26 cellular contexts compared by ENCODE assay signal in the genomic region with DNA sequence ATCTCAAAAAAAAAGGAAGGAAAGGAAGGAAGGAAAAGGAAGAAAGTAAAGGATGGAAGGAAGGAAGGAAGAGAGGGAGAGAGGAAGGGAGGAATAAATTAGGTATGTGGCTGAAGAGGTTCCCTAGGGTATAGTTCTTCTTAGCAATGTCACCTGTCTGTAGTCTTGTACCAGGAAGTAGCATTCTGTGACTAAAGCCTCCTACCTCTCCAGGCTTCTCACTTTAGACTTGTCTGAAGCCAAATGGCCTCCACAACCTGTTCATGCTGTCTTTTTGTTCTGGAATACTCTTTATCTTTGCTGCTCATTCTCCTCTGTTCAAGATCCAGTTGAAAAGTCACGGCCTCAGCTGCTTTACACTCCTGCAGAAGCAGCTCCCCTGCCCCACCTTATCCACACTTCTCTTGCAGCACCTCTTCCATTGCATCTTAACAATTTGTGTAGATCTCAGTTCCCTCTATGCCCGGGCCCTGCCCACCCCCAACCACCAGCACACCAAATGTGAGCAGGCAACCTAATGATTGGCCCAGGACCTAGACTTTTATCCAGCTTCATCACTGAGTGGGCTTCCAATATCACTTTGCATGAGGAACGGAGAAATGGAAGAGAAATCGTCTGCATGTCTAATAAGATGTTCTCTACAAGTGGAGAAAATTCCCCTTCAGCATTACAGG. TPM values are rescaled to one million over a fixed set of nuclear protein-coding genes. Genes with fewer than 3 reads are reported as not detected.
DNase-seq lines count a peak whose midpoint lies in the region; ATAC-seq and TF ChIP-seq lines count a peak whose summit lies in the region.
"Had no signal": no experiment of that assay in that cellular context is flagged by ENCODE, and none has a peak within 500 bp of the region (broad histone marks: within the 10 kb centered on the region; RNA-seq: fewer than 3 reads in every experiment).

No MANE protein-coding gene starts in this region.

- H3K27me3 Mint-ChIP-seq in CD4-positive, CD25-positive, alpha-beta regulatory T cell = no peaks in the 10 kb centered on the region
- no peaks in the 10 kb centered on the region for H3K27me3 Mint-ChIP-seq in IgD-negative memory B cell
- no peaks in the 10 kb centered on the region for H3K27me3 Mint-ChIP-seq in activated CD4-positive, alpha-beta T cell treated with anti-CD3 and anti-CD28 coated beads, Interleukin-2, amount 10 ng/mL, durations not matched to agents 7 days and 5 days
- H3K27me3 Mint-ChIP-seq: activated naive CD4-positive, alpha-beta T cell treated with anti-CD3 and anti-CD28 coated beads, Interleukin-2, amount 10 ng/mL, durations not matched to agents 7 days and 5 days; naive thymus-derived CD8-positive, alpha-beta T cell had no signal

- peaks cover 6 to 24% (median 15%) of the 10 kb centered on the region in 4 donors for H3K4me1 Mint-ChIP-seq in CD4-positive, CD25-positive, alpha-beta regulatory T cell
- peaks cover 33 to 60% (median 52%) of the 10 kb centered on the region in 3 donors for H3K4me1 Mint-ChIP-seq in IgD-negative memory B cell
- H3K4me1 Mint-ChIP-seq in activated CD4-positive, alpha-beta T cell treated with anti-CD3 and anti-CD28 coated beads, Interleukin-2, amount 10 ng/mL, durations not matched to agents 7 days and 5 days = peaks cover 3% of the 10 kb centered on the region
- H3K4me1 Mint-ChIP-seq: activated naive CD4-positive, alpha-beta T cell treated with anti-CD3 and anti-CD28 coated beads, Interleukin-2, amount 10 ng/mL, durations not matched to agents 7 days and 5 days had no signal

- no peaks in the 10 kb centered on the region for H4K20me1 ChIP-seq in MM.1S (ENCODE audit: insufficient read depth, low read length)
- H4K20me1 ChIP-seq: BLaER1 had no signal

- no peaks in the 10 kb centered on the region for H3K36me3 ChIP-seq in CD4-positive, CD25-positive, alpha-beta regulatory T cell (ENCODE audit: control insufficient read depth, insufficient read depth, low read length)
- H3K36me3 ChIP-seq in mesenchymal stem cell (ENCODE audit: control insufficient read depth in 1 of 2, insufficient read depth in 2 of 2, low read depth in 1 of 2, low read length in 2 of 2) (no peaks in the 10 kb centered on the region), MM.1S (replicated peaks; ENCODE audit: insufficient read depth, low read length) (no peaks in the 10 kb centered on the region)
- H3K36me3 ChIP-seq: BLaER1, SJCRH30, transverse colon had no signal

- no peak overlapping the region for H2BK5ac ChIP-seq in mesenchymal stem cell (ENCODE audit: low read depth, low read length, poor library complexity, severe bottlenecking)

- H3K27me3 ChIP-seq in CD4-positive, CD25-positive, alpha-beta regulatory T cell (ENCODE audit: control insufficient read depth, insufficient read depth, low read length) = no peaks in the 10 kb centered on the region
- no peaks in the 10 kb centered on the region for H3K27me3 ChIP-seq in mesenchymal stem cell (ENCODE audit: control insufficient read depth in 1 of 2, insufficient read depth in 1 of 2, low read length in 2 of 2)
- H3K27me3 ChIP-seq in MM.1S (replicated peaks; ENCODE audit: insufficient read depth, low read length) = no peaks in the 10 kb centered on the region
- H3K27me3 ChIP-seq: BLaER1, SJCRH30, transverse colon had no signal

- no peaks in the 10 kb centered on the region for H3K9me2 ChIP-seq in MM.1S (replicated peaks; ENCODE audit: insufficient read depth, low read length)

- H3F3A ChIP-seq in MM.1S (ENCODE audit: insufficient read depth, low read length) = no peaks in the 10 kb centered on the region

- H3K14ac ChIP-seq in mesenchymal stem cell (ENCODE audit: low read length in 2 of 2) = no peak overlapping the region

- no peak overlapping the region for H2AFZ ChIP-seq in mesenchymal stem cell (ENCODE audit: low read depth, low read length)
- no peak overlapping the region for H2AFZ ChIP-seq in MM.1S (ENCODE audit: low read length)

- H3K9ac ChIP-seq in mesenchymal stem cell (ENCODE audit: low read length) (no peak overlapping the region), MM.1S (ENCODE audit: low read length) (no peak overlapping the region)
- H3K9ac ChIP-seq: BLaER1 had no signal

- H3K36me3 Mint-ChIP-seq in CD4-positive, CD25-positive, alpha-beta regulatory T cell = peaks cover 17% of the 10 kb centered on the region
- peaks cover 16% of the 10 kb centered on the region for H3K36me3 Mint-ChIP-seq in IgD-negative memory B cell
- H3K36me3 Mint-ChIP-seq in activated CD4-positive, alpha-beta T cell treated with anti-CD3 and anti-CD28 coated beads, Interleukin-2, amount 10 ng/mL, durations not matched to agents 7 days and 5 days (ENCODE audit: low read depth) = peaks cover 32% of the 10 kb centered on the region

- H3K79me1 ChIP-seq in mesenchymal stem cell (replicated peaks; ENCODE audit: low read length, poor library complexity, severe bottlenecking) = peaks cover 2% of the 10 kb centered on the region

- POLR2A ChIA-PET in activated CD4-positive, alpha-beta T cell treated with anti-CD3 and anti-CD28 coated beads, Interleukin-2, amount 10 ng/mL, durations not matched to agents 7 days and 5 days (lab: Charles Lee) = no interaction called here

- no peak overlapping the region for H3K27ac ChIP-seq in CD4-positive, CD25-positive, alpha-beta regulatory T cell (ENCODE audit: insufficient read depth, low read length, poor library complexity, severe bottlenecking)
- H3K27ac ChIP-seq in mesenchymal stem cell (ENCODE audit: low read length, poor library complexity, severe bottlenecking) (no peak overlapping the region), MM.1S (ENCODE audit: low read length) (no peak overlapping the region)
- H3K27ac ChIP-seq: BLaER1, SJCRH30, transverse colon had no signal

- no peak overlapping the region for H3K4me3 ChIP-seq in CD4-positive, CD25-positive, alpha-beta regulatory T cell (ENCODE audit: low read depth, low read length)
- H3K4me3 ChIP-seq in mesenchymal stem cell (ENCODE audit: insufficient read depth in 1 of 2, low read depth in 1 of 2, low read length in 2 of 2) (no peak overlapping the region), MM.1S (ENCODE audit: low read length) (no peak overlapping the region)
- H3K4me3 ChIP-seq: BLaER1, K562, SJCRH30, transverse colon had no signal

- CTCF ChIA-PET in activated CD4-positive, alpha-beta T cell treated with anti-CD3 and anti-CD28 coated beads, Interleukin-2, amount 10 ng/mL, durations not matched to agents 7 days and 5 days (lab: Charles Lee) = no interaction called here

- no peak overlapping the region for H3K4me3 Mint-ChIP-seq in CD4-positive, CD25-positive, alpha-beta regulatory T cell
- peak overlapping the region; percentile 3 to 75 (median 56) for H3K4me3 Mint-ChIP-seq in IgD-negative memory B cell
- no peak overlapping the region for H3K4me3 Mint-ChIP-seq in activated CD4-positive, alpha-beta T cell treated with anti-CD3 and anti-CD28 coated beads, Interleukin-2, amount 10 ng/mL, durations not matched to agents 7 days and 5 days
- H3K4me3 Mint-ChIP-seq: activated naive CD4-positive, alpha-beta T cell treated with anti-CD3 and anti-CD28 coated beads, Interleukin-2, amount 10 ng/mL, durations not matched to agents 7 days and 5 days; activated T-cell treated with anti-CD3 and anti-CD28 coated beads, Interleukin-2, amount 50 U/mL, for 72 hours had no signal

- H3K4me1 ChIP-seq in CD4-positive, CD25-positive, alpha-beta regulatory T cell (ENCODE audit: control insufficient read depth, insufficient read depth, low read length, poor library complexity, severe bottlenecking) = no peaks in the 10 kb centered on the region
- H3K4me1 ChIP-seq in mesenchymal stem cell (ENCODE audit: control insufficient read depth, insufficient read depth, low read depth, low read length) = no peaks in the 10 kb centered on the region
- H3K4me1 ChIP-seq in MM.1S (ENCODE audit: low read length) = no peaks in the 10 kb centered on the region
- H3K4me1 ChIP-seq: SJCRH30 had no signal

- no peak for TF ChIP-seq CTCF in MM.1S (IDR thresholded peaks at IDR 0.05; ENCODE audit: low read length)

- WGBS in mesenchymal stem cell = 92% methylated on average over 4 of the region's 4 CpGs

- ATAC-seq in CD4-positive, CD25-positive, alpha-beta regulatory T cell (ENCODE audit: low read depth in 2 of 2) = no peak
- peak; percentile 38 for ATAC-seq in GM18858 (IDR thresholded peaks at IDR 0.05; ENCODE audit: unreplicated experiment)
- ATAC-seq: activated T-cell treated with anti-CD3 and anti-CD28 coated beads, Interleukin-2, amount 50 U/mL, for 72 hours; K562; naive thymus-derived CD8-positive, alpha-beta T cell; Panc1; sciatic nerve had no signal

- no peak overlapping the region for H3K23ac ChIP-seq in mesenchymal stem cell (ENCODE audit: low read length in 2 of 2)

- H2BK12ac ChIP-seq in mesenchymal stem cell (ENCODE audit: low read length in 2 of 2) = no peak overlapping the region

- H3K27ac Mint-ChIP-seq in CD4-positive, CD25-positive, alpha-beta regulatory T cell = peak overlapping the region in 2 of 3 donors; percentile 31 to 78
- H3K27ac Mint-ChIP-seq in IgD-negative memory B cell = peak overlapping the region; percentile 78 to 88 (median 84)
- no peak overlapping the region for H3K27ac Mint-ChIP-seq in activated CD4-positive, alpha-beta T cell treated with anti-CD3 and anti-CD28 coated beads, Interleukin-2, amount 10 ng/mL, durations not matched to agents 7 days and 5 days
- H3K27ac Mint-ChIP-seq: activated naive CD4-positive, alpha-beta T cell treated with anti-CD3 and anti-CD28 coated beads, Interleukin-2, amount 10 ng/mL, durations not matched to agents 7 days and 5 days; activated T-cell treated with anti-CD3 and anti-CD28 coated beads, Interleukin-2, amount 50 U/mL, for 72 hours had no signal

- no peak overlapping the region for H3K18ac ChIP-seq in mesenchymal stem cell (ENCODE audit: low read depth in 1 of 2, low read length in 2 of 2)

- no peak overlapping the region for H3K4ac ChIP-seq in mesenchymal stem cell (ENCODE audit: low read depth in 1 of 2, low read length in 2 of 2)

- DNase-seq in CD4-positive, CD25-positive, alpha-beta regulatory T cell = no peak
- DNase-seq in mesenchymal stem cell = no peak
- no peak for DNase-seq in MM.1S
- no peak for DNase-seq in SKM-1 (lab: John Stamatoyannopoulos, UW; ENCODE audit: unreplicated experiment)
- no peak for DNase-seq in A172 (ENCODE audit: low spot score)
- no peak for DNase-seq in activated CD4-positive, alpha-beta T cell treated with anti-CD3 and anti-CD28 coated beads, Interleukin-2, amount 10 ng/mL, durations not matched to agents 7 days and 5 days
- DNase-seq: activated CD4-positive, alpha-beta T cell treated with anti-CD3 and anti-CD28 coated beads for 4 hours; activated naive CD4-positive, alpha-beta T cell treated with anti-CD3 and anti-CD28 coated beads, Interleukin-2, amount 10 ng/mL, durations not matched to agents 7 days and 5 days; activated T-cell treated with anti-CD3 and anti-CD28 coated beads, Interleukin-2, amount 50 U/mL, for 72 hours; dermis blood vessel endothelial cell; EL; H7; mammary epithelial cell; naive thymus-derived CD8-positive, alpha-beta T cell; NCI-H1694 treated with DMSO at 0.1 percent for 48 hours; NCI-H345; NCI-H774; posterior cingulate gyrus; SJCRH30; transverse colon had no signal

- peaks cover 0 to 6% (median 0%) of the 10 kb centered on the region in 7 donors for H3K9me3 Mint-ChIP-seq in CD4-positive, CD25-positive, alpha-beta regulatory T cell
- H3K9me3 Mint-ChIP-seq in IgD-negative memory B cell = no peaks in the 10 kb centered on the region
- H3K9me3 Mint-ChIP-seq in activated CD4-positive, alpha-beta T cell treated with anti-CD3 and anti-CD28 coated beads, Interleukin-2, amount 10 ng/mL, durations not matched to agents 7 days and 5 days = peaks cover 10% of the 10 kb centered on the region
- H3K9me3 Mint-ChIP-seq: activated naive CD4-positive, alpha-beta T cell treated with anti-CD3 and anti-CD28 coated beads, Interleukin-2, amount 10 ng/mL, durations not matched to agents 7 days and 5 days had no signal

- no peak overlapping the region for H4K8ac ChIP-seq in mesenchymal stem cell (ENCODE audit: low read length)

- no peaks in the 10 kb centered on the region for H3K79me2 ChIP-seq in MM.1S (ENCODE audit: low read length)

- no peak overlapping the region for H2BK15ac ChIP-seq in mesenchymal stem cell (ENCODE audit: low read depth, poor library complexity, severe bottlenecking)

- H2AK5ac ChIP-seq in mesenchymal stem cell (ENCODE audit: low read length, severe bottlenecking) = no peak overlapping the region

- H3K4me2 ChIP-seq in mesenchymal stem cell (ENCODE audit: low read length, poor library complexity, severe bottlenecking) (no peak overlapping the region), MM.1S (ENCODE audit: low read depth, low read length) (no peak overlapping the region)
- H3K4me2 ChIP-seq: BLaER1 had no signal

- no peak overlapping the region for H2BK120ac ChIP-seq in mesenchymal stem cell (ENCODE audit: low read depth, low read length)

- H3K9me3 ChIP-seq in CD4-positive, CD25-positive, alpha-beta regulatory T cell (ENCODE audit: control insufficient read depth in 2 of 2, low read length in 2 of 2) = no peaks in the 10 kb centered on the region
- H3K9me3 ChIP-seq in mesenchymal stem cell (ENCODE audit: control insufficient read depth, low read length) (no peaks in the 10 kb centered on the region), MM.1S (replicated peaks; ENCODE audit: insufficient read depth, low read length) (no peaks in the 10 kb centered on the region)
- H3K9me3 ChIP-seq: BLaER1, SJCRH30, transverse colon had no signal

- H4K91ac ChIP-seq in mesenchymal stem cell (ENCODE audit: low read length) = peak overlapping the region; percentile 39

RNA-seq across cellular contexts. Expression of a gene that starts 19.1 kb away (rescaled TPM):
- 6.9 TPM for total RNA-seq in CD4-positive, CD25-positive, alpha-beta regulatory T cell
- 1 to 10 TPM in 3 of 4 donors, under 1 TPM in 1; 0.72 to 1.9 (median 1.3) TPM for polyA plus RNA-seq in CD4-positive, CD25-positive, alpha-beta regulatory T cell
- 6.0 TPM for polyA plus RNA-seq in IgD-negative memory B cell
- 3.6 TPM for polyA plus RNA-seq in mesenchymal stem cell (2013, experiment 1 of 2)
- polyA plus RNA-seq in mesenchymal stem cell (2013, experiment 2 of 2) = 3.7 TPM
- 16.6 and 19.3 TPM in 2 replicates for total RNA-seq in A172 (2014; rRNA removed; shearing (Covaris generic))
- total RNA-seq in activated CD4-positive, alpha-beta T cell treated with anti-CD3 and anti-CD28 coated beads, Interleukin-2, amount 10 ng/mL, durations not matched to agents 7 days and 5 days = 1 to 10 TPM; 5.0 to 5.5 TPM

Comparison
In these comparisons a context has a peak if more than half of its experiments do, and no peak if none do; other contexts are left out.
1. H3K4me3 Mint-ChIP-seq: peak in IgD-negative memory B cell (4 of 4); none in CD4-positive, CD25-positive, alpha-beta regulatory T cell (0 of 4) and activated CD4-positive, alpha-beta T cell treated with anti-CD3 and anti-CD28 coated beads, Interleukin-2, amount 10 ng/mL, durations not matched to agents 7 days and 5 days (single experiment).